ENCODE assay signal across 19 cellular contexts in genomic region chr2:164657129-164657528, GRCh38. TPM values are rescaled to one million over a fixed set of nuclear protein-coding genes. Genes with fewer than 3 reads are reported as not detected.
DNase-seq lines count a peak whose midpoint lies in the region; ATAC-seq, FAIRE-seq and TF ChIP-seq lines count a peak whose summit lies in the region.
"Had no signal": no experiment of that assay in that cellular context is flagged by ENCODE, and none has a peak within 500 bp of the region (broad histone marks: within the 10 kb centered on the region; RNA-seq: fewer than 3 reads in every experiment).

No MANE protein-coding gene starts in this region.

- no peak for FAIRE-seq in bronchial epithelial cell (lab: Jason Lieb, UNC)
- FAIRE-seq: HepG2 had no signal

- no peak overlapping the region for H3K4ac ChIP-seq in IMR-90 (ENCODE audit: low read depth, low read length)

- H3K4me3 ChIP-seq in IMR-90 (ENCODE audit: insufficient read depth, low read depth, low read length) (no peak overlapping the region), bronchial epithelial cell (ENCODE audit: low read depth, low read length) (no peak overlapping the region)
- H3K4me3 ChIP-seq: BLaER1, esophagus squamous epithelium, right atrium auricular region had no signal

- no peak overlapping the region for H2AK5ac ChIP-seq in IMR-90 (ENCODE audit: low read depth, low read length)

- H2AFZ ChIP-seq in IMR-90 (replicated peaks; ENCODE audit: low read length, poor library complexity) = no peak overlapping the region

- H3K9me1 ChIP-seq in IMR-90 (ENCODE audit: insufficient read depth, low read length) = no peaks in the 10 kb centered on the region

- H2BK5ac ChIP-seq in IMR-90 (ENCODE audit: low read depth, low read length, poor library complexity, severe bottlenecking) = no peak overlapping the region

- H3K4me1 ChIP-seq in IMR-90 (ENCODE audit: control insufficient read depth, insufficient read depth, low read length) = no peaks in the 10 kb centered on the region
- H3K4me1 ChIP-seq: BLaER1 had no signal

- ATAC-seq in IMR-90 (ENCODE audit: low read depth) = peak; percentile 37
- no peak for ATAC-seq in HG03139 (IDR thresholded peaks at IDR 0.05; ENCODE audit: unreplicated experiment)
- no peak for ATAC-seq in GM18520 (IDR thresholded peaks at IDR 0.05; ENCODE audit: unreplicated experiment)
- ATAC-seq in HG02884 (IDR thresholded peaks at IDR 0.05; ENCODE audit: unreplicated experiment) = no peak
- ATAC-seq: activated CD8-positive, alpha-beta T cell treated with anti-CD3 and anti-CD28 coated beads for 36 hours; HepG2; naive thymus-derived CD8-positive, alpha-beta T cell; stimulated activated effector memory CD8-positive, alpha-beta T cell treated with anti-CD3 and anti-CD28 coated beads, Interleukin-12 subunit alpha, Interleukin-12 subunit beta, amount 100 ng/mL, for 72 hours had no signal

- no TSS peak for BruUV-seq in IMR-90 (replicated peaks; lab: Mats Ljungman, UMichigan)

- H3K56ac ChIP-seq in IMR-90 (ENCODE audit: extremely low read depth, insufficient read depth, low read length) = no peak overlapping the region

- POLR2A ChIA-PET in IMR-90 (lab: Charles Lee; ENCODE audit: unreplicated experiment) = no interaction called here

- H4K8ac ChIP-seq in IMR-90 (ENCODE audit: low read depth in 2 of 2, low read length in 2 of 2) = no peak overlapping the region

- no peak overlapping the region for H3K4me2 ChIP-seq in IMR-90 (ENCODE audit: low read depth, low read length)
- H3K4me2 ChIP-seq: BLaER1 had no signal

- H3K18ac ChIP-seq in IMR-90 (ENCODE audit: low read depth, low read length) = no peak overlapping the region

- H3K9ac ChIP-seq in IMR-90 (ENCODE audit: low read depth, low read length) = no peak overlapping the region
- H3K9ac ChIP-seq: BLaER1 had no signal

- no peaks in the 10 kb centered on the region for H3K9me3 ChIP-seq in IMR-90 (ENCODE audit: control insufficient read depth, insufficient read depth, low read length)
- H3K9me3 ChIP-seq: BLaER1 had no signal

- H4K20me1 ChIP-seq in IMR-90 (ENCODE audit: insufficient read depth, low read length) = no peaks in the 10 kb centered on the region
- H4K20me1 ChIP-seq: BLaER1 had no signal

- in situ Hi-C loops in IMR-90 (cut with MboI; ENCODE audit: low sequenced_read_pairs) = no loop called here

- no peak overlapping the region for H3K14ac ChIP-seq in IMR-90 (replicated peaks; ENCODE audit: low read depth, low read length)

- CTCF ChIA-PET in IMR-90 (lab: Yijun Ruan, JAX) = interaction anchor here (0.6 kb wide), 1 partner anchor 97 kb away, joined by 3 read pairs; no protein-coding TSS in a partner anchor

- H3K36me3 ChIP-seq in IMR-90 (ENCODE audit: control insufficient read depth, insufficient read depth, low read length) = no peaks in the 10 kb centered on the region
- no peaks in the 10 kb centered on the region for H3K36me3 ChIP-seq in bronchial epithelial cell (ENCODE audit: control insufficient read depth, insufficient read depth, low read length)
- H3K36me3 ChIP-seq: BLaER1, right atrium auricular region had no signal

- H2AK9ac ChIP-seq in IMR-90 (replicated peaks; ENCODE audit: low read depth, low read length, poor library complexity) = no peak overlapping the region

- TF ChIP-seq CTCF in AG09319 (IDR thresholded peaks at IDR 0.05; ENCODE audit: low read depth, low read length) = no peak
- no peak for TF ChIP-seq CTCF in IMR-90 (conservative IDR thresholded peaks at IDR 0.05; ENCODE audit: low read depth, low read length)
- TF ChIP-seq CTCF in bronchial epithelial cell (IDR thresholded peaks at IDR 0.05; ENCODE audit: insufficient read depth, low read length, severe bottlenecking) = no peak

- DNase-seq in AG09319 (ENCODE audit: extremely low read depth, low read depth) (peak; percentile 16), IMR-90 (peak; percentile 40), bronchial epithelial cell (ENCODE audit: low read depth) (peak; percentile 94), kidney glomerular epithelial cell (lab: John Stamatoyannopoulos, UW) (peak; percentile 92)
- no peak for DNase-seq in activated naive CD4-positive, alpha-beta T cell treated with Interleukin-2 at 50 U/mL for 16 hours
- DNase-seq: activated CD8-positive, alpha-beta T cell treated with anti-CD3 and anti-CD28 coated beads for 36 hours; activated naive CD4-positive, alpha-beta T cell; esophagus squamous epithelium; naive thymus-derived CD8-positive, alpha-beta T cell; NCI-H1105; stimulated activated CD4-positive, alpha-beta T cell treated with anti-CD3 and anti-CD28 coated beads, Interleukin-4, amount 100 ng/mL, for 1 hour; T1000 had no signal

- dilution Hi-C loops in IMR-90 (cut with HindIII; ENCODE audit: low sequenced_read_pairs, unreplicated experiment) = no loop called here

- no peak overlapping the region for H3K27ac ChIP-seq in IMR-90 (ENCODE audit: insufficient read depth, low read length)
- H3K27ac ChIP-seq: BLaER1, esophagus squamous epithelium, right atrium auricular region had no signal

- H2BK120ac ChIP-seq in IMR-90 (ENCODE audit: low read depth, low read length) = no peak overlapping the region

- no peak overlapping the region for H2BK15ac ChIP-seq in IMR-90 (ENCODE audit: low read depth, low read length)

- no peaks in the 10 kb centered on the region for H3K79me1 ChIP-seq in IMR-90 (ENCODE audit: low read depth in 1 of 2, low read length in 2 of 2)

- no CpG with 5 or more reads among the region's 2 CpGs for WGBS in IMR-90 (ENCODE audit: extremely low coverage in 2 of 2, insufficient read length in 1 of 2), 2 experiments

- intact Hi-C loops in IMR-90 (cut with micrococcal nuclease) = no loop called here

- H2BK20ac ChIP-seq in IMR-90 (ENCODE audit: low read depth, low read length) = no peak overlapping the region

- H4K5ac ChIP-seq in IMR-90 (ENCODE audit: low read depth, low read length) = no peak overlapping the region

- H3K27me3 ChIP-seq in IMR-90 (ENCODE audit: control insufficient read depth, insufficient read depth, low read length) (no peaks in the 10 kb centered on the region), bronchial epithelial cell (ENCODE audit: control insufficient read depth, insufficient read depth, low read length) (no peaks in the 10 kb centered on the region)
- H3K27me3 ChIP-seq: BLaER1, esophagus squamous epithelium, right atrium auricular region had no signal

- no peak for TF ChIP-seq RAD21 in IMR-90 (IDR thresholded peaks at IDR 0.05; ENCODE audit: low read length)

- no peak for TF ChIP-seq POLR2A in IMR-90 (IDR thresholded peaks at IDR 0.05; ENCODE audit: low read depth, low read length)

- H4K91ac ChIP-seq in IMR-90 (ENCODE audit: insufficient read depth, low read depth, low read length) = no peak overlapping the region

- H3K23ac ChIP-seq in IMR-90 (ENCODE audit: low read depth, low read length) = no peak overlapping the region

TF ChIP-seq in IMR-90, 13 proteins besides CTCF, POLR2A, EP300 and RAD21:
- no peak for TF ChIP-seq MAFK (IDR thresholded peaks at IDR 0.05; ENCODE audit: low read depth, low read length)
- TF ChIP-seq, protein P1, sequence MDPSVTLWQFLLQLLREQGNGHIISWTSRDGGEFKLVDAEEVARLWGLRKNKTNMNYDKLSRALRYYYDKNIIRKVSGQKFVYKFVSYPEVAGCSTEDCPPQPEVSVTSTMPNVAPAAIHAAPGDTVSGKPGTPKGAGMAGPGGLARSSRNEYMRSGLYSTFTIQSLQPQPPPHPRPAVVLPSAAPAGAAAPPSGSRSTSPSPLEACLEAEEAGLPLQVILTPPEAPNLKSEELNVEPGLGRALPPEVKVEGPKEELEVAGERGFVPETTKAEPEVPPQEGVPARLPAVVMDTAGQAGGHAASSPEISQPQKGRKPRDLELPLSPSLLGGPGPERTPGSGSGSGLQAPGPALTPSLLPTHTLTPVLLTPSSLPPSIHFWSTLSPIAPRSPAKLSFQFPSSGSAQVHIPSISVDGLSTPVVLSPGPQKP (IDR thresholded peaks at IDR 0.05; ENCODE audit: borderline replicate concordance, low read depth, low read length) = no peak
- TF ChIP-seq FOS (IDR thresholded peaks at IDR 0.05; ENCODE audit: low read depth, low read length) = no peak
- no peak for TF ChIP-seq SMC3 (IDR thresholded peaks at IDR 0.05; ENCODE audit: low read depth, low read length)
- no peak for TF ChIP-seq RFX5 (IDR thresholded peaks at IDR 0.05; ENCODE audit: low read depth, low read length)
- no peak for TF ChIP-seq MAZ (IDR thresholded peaks at IDR 0.05; ENCODE audit: borderline replicate concordance, low read depth, low read length)
- TF ChIP-seq, protein P2, sequence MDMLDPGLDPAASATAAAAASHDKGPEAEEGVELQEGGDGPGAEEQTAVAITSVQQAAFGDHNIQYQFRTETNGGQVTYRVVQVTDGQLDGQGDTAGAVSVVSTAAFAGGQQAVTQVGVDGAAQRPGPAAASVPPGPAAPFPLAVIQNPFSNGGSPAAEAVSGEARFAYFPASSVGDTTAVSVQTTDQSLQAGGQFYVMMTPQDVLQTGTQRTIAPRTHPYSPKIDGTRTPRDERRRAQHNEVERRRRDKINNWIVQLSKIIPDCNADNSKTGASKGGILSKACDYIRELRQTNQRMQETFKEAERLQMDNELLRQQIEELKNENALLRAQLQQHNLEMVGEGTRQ (IDR thresholded peaks at IDR 0.05; ENCODE audit: low read depth, low read length) = no peak
- TF ChIP-seq CEBPB (IDR thresholded peaks at IDR 0.05; ENCODE audit: low read depth, low read length) = no peak
- no peak for TF ChIP-seq CHD1 (IDR thresholded peaks at IDR 0.05; ENCODE audit: low read depth, low read length)
- TF ChIP-seq RCOR1 (IDR thresholded peaks at IDR 0.05; ENCODE audit: insufficient replicate concordance, low read length) = no peak
- no peak for TF ChIP-seq MXI1 (IDR thresholded peaks at IDR 0.05; ENCODE audit: borderline replicate concordance, low read depth, low read length)
- TF ChIP-seq NFE2L2 (IDR thresholded peaks at IDR 0.05; ENCODE audit: low read depth, low read length) = no peak
- TF ChIP-seq BHLHE40 (IDR thresholded peaks at IDR 0.05; ENCODE audit: low read depth, low read length) = no peak
TF ChIP-seq in IMR-90: peak in this region for 0.

RNA-seq across cellular contexts. Expression of gene GRB14, which starts 35.8 kb away (rescaled TPM):
- total RNA-seq in IMR-90 (2012; rRNA removed) (not detected in 2 replicates), bronchial epithelial cell (0.77 and 1.8 TPM in 2 replicates)
- polyA plus RNA-seq in IMR-90 (2012; rRNA removed) = not detected in 2 replicates
- polyA plus RNA-seq in IMR-90 (2012; cell fraction: cytosol; rRNA removed) = not detected in 2 replicates
- not detected in 2 replicates for polyA plus RNA-seq in IMR-90 (2012; cell fraction: nucleus; rRNA removed; ENCODE audit: low replicate concordance)
- total RNA-seq: activated CD8-positive, alpha-beta T cell treated with anti-CD3 and anti-CD28 coated beads for 36 hours; naive thymus-derived CD8-positive, alpha-beta T cell had no signal
- polyA plus RNA-seq: naive thymus-derived CD8-positive, alpha-beta T cell had no signal
